Comparison of ENCODE assay signal across 23 cellular contexts in genomic region chr20:16699287-16699686, GRCh38. TPM values are rescaled to one million over a fixed set of nuclear protein-coding genes. Genes with fewer than 3 reads are reported as not detected.
A peak's percentile ranks its signal among the peaks of the same experiment; 100 is the strongest.
DNase-seq lines count a peak whose midpoint lies in the region; ATAC-seq and TF ChIP-seq lines count a peak whose summit lies in the region.
"Had no signal": no experiment of that assay in that cellular context is flagged by ENCODE, and none has a peak within 500 bp of the region (broad histone marks: within the 10 kb centered on the region; RNA-seq: fewer than 3 reads in every experiment).

No MANE protein-coding gene starts in this region.

- H3K27me3 Mint-ChIP-seq in H9 (ENCODE audit: low read depth) (peaks cover 3% of the 10 kb centered on the region), neural progenitor cell (ENCODE audit: insufficient read depth, low read depth) (peaks cover 6% of the 10 kb centered on the region)

- H3T11ph ChIP-seq in H9 (ENCODE audit: low read length) = no peak overlapping the region

- H3K27ac Mint-ChIP-seq in H9 (no peak overlapping the region), neural progenitor cell (no peak overlapping the region)
- H3K27ac Mint-ChIP-seq: activated CD4-positive, alpha-beta memory T cell treated with anti-CD3 and anti-CD28 coated beads for 36 hours; HFFc6; naive thymus-derived CD4-positive, alpha-beta T cell; progenitor cell of endocrine pancreas had no signal

- no peaks in the 10 kb centered on the region for H3K79me1 ChIP-seq in H9 (ENCODE audit: insufficient read depth, low read depth, low read length, poor library complexity, severe bottlenecking)

- H3K4me1 ChIP-seq in H9 (ENCODE audit: insufficient read depth, low read length) (no peaks in the 10 kb centered on the region), neural progenitor cell (no peaks in the 10 kb centered on the region)
- H3K4me1 ChIP-seq: Caco-2, spleen had no signal

- H3K9ac ChIP-seq in H9 (ENCODE audit: extremely low read depth, insufficient read length, low read length) (no peak overlapping the region), neural progenitor cell (no peak overlapping the region)

- DNase-seq in H9 = no peak
- DNase-seq in NCI-H524 treated with DMSO at 0.1 percent for 48 hours (lab: John Stamatoyannopoulos, UW) = peak; percentile 5
- DNase-seq in WERI-Rb-1 = peak; percentile 40
- DNase-seq in neural progenitor cell (ENCODE audit: low spot score) = peak; percentile 36
- DNase-seq in retina = no peak
- DNase-seq: activated CD4-positive, alpha-beta memory T cell treated with anti-CD3 and anti-CD28 coated beads for 36 hours; activated naive CD4-positive, alpha-beta T cell treated with anti-CD3 and anti-CD28 coated beads, Interleukin-2, amount 50 U/mL, for 16 hours; AML-193; Caco-2; cerebellar nuclear complex; heart left ventricle; HFFc6; NCI-H2029; NCI-H526 treated with DMSO at 0.1 percent for 48 hours; spleen had no signal

- H3F3A ChIP-seq in neural progenitor cell (ENCODE audit: low read depth) = no peaks in the 10 kb centered on the region

- H3K9me3 ChIP-seq in H9 (ENCODE audit: control insufficient read depth, low read depth, low read length) (no peaks in the 10 kb centered on the region), WERI-Rb-1 (ENCODE audit: severe bottlenecking) (no peaks in the 10 kb centered on the region), neural progenitor cell (ENCODE audit: low read depth) (no peaks in the 10 kb centered on the region)
- H3K9me3 ChIP-seq: Caco-2, heart left ventricle, spleen had no signal

- H3K4me3 Mint-ChIP-seq in H9 (no peak overlapping the region), neural progenitor cell (no peak overlapping the region)
- H3K4me3 Mint-ChIP-seq: activated CD4-positive, alpha-beta memory T cell treated with anti-CD3 and anti-CD28 coated beads for 36 hours; HFFc6; naive thymus-derived CD4-positive, alpha-beta T cell had no signal

- H2BK12ac ChIP-seq in H9 (ENCODE audit: insufficient read length, low read depth, low read length) = no peak overlapping the region

- H4K20me1 ChIP-seq in H9 (ENCODE audit: control insufficient read depth, insufficient read depth, insufficient read length) (no peaks in the 10 kb centered on the region), neural progenitor cell (ENCODE audit: low read depth) (no peaks in the 10 kb centered on the region)

- no peak overlapping the region for H3K4me2 ChIP-seq in H9 (ENCODE audit: insufficient read depth, insufficient read length, low read length)
- H3K4me2 ChIP-seq in neural progenitor cell = no peak overlapping the region

- no peak overlapping the region for H2BK20ac ChIP-seq in H9 (ENCODE audit: low read depth, low read length, poor library complexity, severe bottlenecking)

- H4K8ac ChIP-seq in H9 (replicated peaks; ENCODE audit: insufficient read length, low read depth, low read length) = no peak overlapping the region

- ATAC-seq in HG02678 (IDR thresholded peaks at IDR 0.05; ENCODE audit: unreplicated experiment) = no peak
- no peak for ATAC-seq in GM19452 (IDR thresholded peaks at IDR 0.05; ENCODE audit: unreplicated experiment)
- ATAC-seq: naive thymus-derived CD4-positive, alpha-beta T cell had no signal

- H3K36me3 Mint-ChIP-seq in H9 (ENCODE audit: insufficient read depth in 1 of 3, low read depth in 3 of 3) (no peaks in the 10 kb centered on the region), neural progenitor cell (no peaks in the 10 kb centered on the region)
- H3K36me3 Mint-ChIP-seq: activated CD4-positive, alpha-beta memory T cell treated with anti-CD3 and anti-CD28 coated beads for 36 hours; naive thymus-derived CD4-positive, alpha-beta T cell had no signal

- no peak overlapping the region for H2AK5ac ChIP-seq in H9 (ENCODE audit: insufficient read length, low read length)

- no peak overlapping the region for H3K23ac ChIP-seq in H9 (ENCODE audit: insufficient read length, low read depth, low read length)

- H2BK15ac ChIP-seq in H9 (ENCODE audit: low read depth, low read length) = no peak overlapping the region

- H3K36me3 ChIP-seq in WERI-Rb-1 = no peaks in the 10 kb centered on the region
- no peaks in the 10 kb centered on the region for H3K36me3 ChIP-seq in neural progenitor cell
- H3K36me3 ChIP-seq: heart left ventricle, spleen had no signal

- no peak overlapping the region for H2BK120ac ChIP-seq in H9 (ENCODE audit: low read depth, low read length, poor library complexity, severe bottlenecking)

- H3K4me3 ChIP-seq in WERI-Rb-1 (ENCODE audit: low read depth, low read length) (no peak overlapping the region), neural progenitor cell (no peak overlapping the region)
- H3K4me3 ChIP-seq: heart left ventricle, spleen had no signal

- no peak overlapping the region for H3K56ac ChIP-seq in H9 (ENCODE audit: insufficient read length, low read depth, low read length)

- H2AFZ ChIP-seq in H9 (ENCODE audit: low read length) = no peak overlapping the region
- H2AFZ ChIP-seq in neural progenitor cell (replicated peaks) = no peak overlapping the region

- no peaks in the 10 kb centered on the region for H3K79me2 ChIP-seq in H9 (ENCODE audit: insufficient read depth, low read length)
- no peaks in the 10 kb centered on the region for H3K79me2 ChIP-seq in neural progenitor cell (ENCODE audit: low read depth)

- H3K14ac ChIP-seq in H9 (ENCODE audit: insufficient read depth, low read length) = no peak overlapping the region

- no peaks in the 10 kb centered on the region for H3K27me3 ChIP-seq in H9 (ENCODE audit: insufficient read depth, low read length)
- H3K27me3 ChIP-seq in WERI-Rb-1 (ENCODE audit: insufficient read depth, low read depth, severe bottlenecking) = no peaks in the 10 kb centered on the region
- no peaks in the 10 kb centered on the region for H3K27me3 ChIP-seq in neural progenitor cell
- H3K27me3 ChIP-seq: spleen had no signal

- H3K18ac ChIP-seq in H9 (ENCODE audit: insufficient read length, low read depth, low read length) = no peak overlapping the region

- no peak overlapping the region for H3K4ac ChIP-seq in H9 (ENCODE audit: low read depth, low read length)

- H4K91ac ChIP-seq in H9 (ENCODE audit: insufficient read length, low read depth, low read length) = no peak overlapping the region

- no peak overlapping the region for H4K5ac ChIP-seq in H9 (ENCODE audit: insufficient read length, low read depth, low read length)

- H3K27ac ChIP-seq in H9 (ENCODE audit: insufficient read length, low read depth, low read length) (no peak overlapping the region), WERI-Rb-1 (no peak overlapping the region), neural progenitor cell (no peak overlapping the region)
- H3K27ac ChIP-seq: heart left ventricle, spleen had no signal

- TF ChIP-seq CTCF in H9 (conservative IDR thresholded peaks at IDR 0.05) = peak; percentile 23; the same call in 1 of the 3 replicates
- TF ChIP-seq CTCF in WERI-Rb-1 (IDR thresholded peaks at IDR 0.05; ENCODE audit: low read depth, low read length) = peak; percentile 66
- peak; percentile 36 for TF ChIP-seq CTCF in neural progenitor cell (IDR thresholded peaks at IDR 0.05)

- H3K9me3 Mint-ChIP-seq in H9 = no peaks in the 10 kb centered on the region
- H3K9me3 Mint-ChIP-seq in neural progenitor cell = no peaks in the 10 kb centered on the region
- H3K9me3 Mint-ChIP-seq: activated CD4-positive, alpha-beta memory T cell treated with anti-CD3 and anti-CD28 coated beads for 36 hours; naive thymus-derived CD4-positive, alpha-beta T cell had no signal

- no CpG with 5 or more reads among the region's 4 CpGs for WGBS in H9 (ENCODE audit: extremely low coverage, insufficient read length, low lambda C conversion rate)

- H3K4me1 Mint-ChIP-seq in H9 (no peaks in the 10 kb centered on the region), neural progenitor cell (peaks cover 3% of the 10 kb centered on the region)

- no peak overlapping the region for H2BK5ac ChIP-seq in H9 (ENCODE audit: insufficient read length, low read length)

- no peaks in the 10 kb centered on the region for H3K23me2 ChIP-seq in H9 (ENCODE audit: insufficient read length, low read depth, low read length, poor library complexity, severe bottlenecking)

RNA-seq across cellular contexts. Expression of gene SNRPB2, which starts 30.5 kb away (rescaled TPM):
- total RNA-seq in H9 (2021) (91.3 and 93.2 TPM in 2 replicates), neural progenitor cell (ENCODE audit: low replicate concordance) (83.1 and 104 TPM in 2 replicates)

RNA-seq across cellular contexts. Expression of gene OTOR, which starts 48.9 kb away (rescaled TPM):
- total RNA-seq in H9 (2021) (not detected in 2 replicates), neural progenitor cell (ENCODE audit: low replicate concordance) (not detected in 2 replicates)
- total RNA-seq: activated CD4-positive, alpha-beta memory T cell treated with anti-CD3 and anti-CD28 coated beads for 36 hours; astrocyte; Caco-2; fibroblast of lung; heart left ventricle; HFFc6; HT1080; lung microvascular endothelial cell; naive thymus-derived CD4-positive, alpha-beta T cell; progenitor cell of endocrine pancreas; spleen had no signal

Comparison
In these comparisons a context has a peak if more than half of its experiments do, and no peak if none do; other contexts are left out.
1. DNase-seq: peak in NCI-H524 treated with DMSO at 0.1 percent for 48 hours (single experiment), WERI-Rb-1 (single experiment) and neural progenitor cell (single experiment); none in H9 (single experiment) and retina (single experiment).
2. Peak in every context shown above with its lines, with median percentiles within 50 percentile points of each other: CTCF ChIP-seq.